8 cellular contexts compared by ENCODE assay signal in the genomic region with DNA sequence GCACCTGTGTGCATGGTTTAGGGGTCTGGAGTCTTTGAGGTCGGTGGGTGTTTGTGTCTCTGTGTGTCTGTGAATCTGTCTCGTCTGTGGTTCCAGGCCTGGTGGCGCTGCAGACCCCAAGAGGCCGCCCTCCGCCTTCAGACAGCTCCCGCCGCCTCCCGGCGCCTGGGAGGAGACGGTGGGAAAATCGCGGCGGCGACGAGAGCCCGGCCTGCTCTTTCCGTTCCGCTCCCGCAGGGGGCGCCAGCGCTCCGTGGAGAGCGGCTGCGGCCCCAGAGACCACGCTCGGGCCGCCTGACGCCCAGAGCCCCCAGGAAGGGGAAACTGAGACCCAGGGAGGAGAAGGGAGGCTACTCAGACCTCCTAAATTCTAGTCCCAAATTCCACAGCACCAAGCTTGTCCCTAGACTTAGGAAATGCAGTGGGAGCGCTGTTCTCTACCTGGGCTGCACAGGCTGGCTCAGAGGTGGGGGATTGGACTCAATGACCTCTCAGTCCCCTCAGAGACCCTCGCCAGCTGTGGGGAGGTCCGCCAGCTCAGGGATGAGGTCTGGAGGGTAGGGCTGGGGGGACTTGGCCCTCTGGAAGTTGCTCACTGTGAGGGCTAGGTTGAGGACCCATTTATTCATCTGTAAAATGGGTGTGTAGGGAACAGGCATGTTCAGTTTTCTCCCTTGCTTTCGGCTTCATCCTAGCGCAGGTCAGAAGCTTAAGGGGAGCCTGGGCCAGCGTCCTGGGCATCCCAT. TPM values are rescaled to one million over a fixed set of nuclear protein-coding genes. Genes with fewer than 3 reads are reported as not detected.
DNase-seq lines count a peak whose midpoint lies in the region; ATAC-seq and TF ChIP-seq lines count a peak whose summit lies in the region.

No MANE protein-coding gene starts in this region.

- intact Hi-C loops in activated CD4-positive, alpha-beta memory T cell treated with anti-CD3 and anti-CD28 coated beads for 36 hours (cut with micrococcal nuclease), result loop anchor here (2.0 kb wide), 1 partner anchor 656 kb away; no protein-coding TSS in a partner anchor
- intact Hi-C loops in vagina (cut with DNase I), result loop anchor here (10.0 kb wide), 2 partner anchors 430 to 660 kb away; no protein-coding TSS in a partner anchor

- TF ChIP-seq CTCF in fibroblast of lung (conservative IDR thresholded peaks at IDR 0.05 in 1 of 2, IDR thresholded peaks at IDR 0.05 in 1 of 2; ENCODE audit: low read depth in 1 of 2, low read length in 2 of 2) (peak; percentile 71 to 88), neural crest cell (conservative IDR thresholded peaks at IDR 0.05) (peak; percentile 98), vagina (IDR thresholded peaks at IDR 0.05) (peak; percentile 37 to 58 (median 52))

- H3K9me3 ChIP-seq in fibroblast of lung (ENCODE audit: control insufficient read depth, insufficient read depth, low read depth, low read length), result no peaks in the 10 kb centered on the region
- no peaks in the 10 kb centered on the region for H3K9me3 ChIP-seq in vagina

- H3K9me3 Mint-ChIP-seq in activated CD4-positive, alpha-beta memory T cell treated with anti-CD3 and anti-CD28 coated beads for 36 hours, result no peaks in the 10 kb centered on the region
- H3K9me3 Mint-ChIP-seq in neural crest cell, result no peaks in the 10 kb centered on the region

- no peaks in the 10 kb centered on the region for H4K20me1 ChIP-seq in fibroblast of lung (ENCODE audit: control insufficient read depth, extremely low read depth, insufficient read depth, low read length)

- peaks cover 38% of the 10 kb centered on the region for H3K27me3 Mint-ChIP-seq in activated CD4-positive, alpha-beta memory T cell treated with anti-CD3 and anti-CD28 coated beads for 36 hours
- peaks cover 22% of the 10 kb centered on the region for H3K27me3 Mint-ChIP-seq in neural crest cell (ENCODE audit: low read depth)

- CTCF ChIA-PET in activated CD4-positive, alpha-beta memory T cell treated with anti-CD3 and anti-CD28 coated beads for 36 hours (lab: Charles Lee), result interaction anchor here (0.5 to 5.3 kb wide), 19 partner anchors 9 to 792 kb away, joined by 3 to 39 read pairs (median 4); partner anchors contain the start of genes RPRD1B and TTI1

- no peak overlapping the region for H3K27ac Mint-ChIP-seq in activated CD4-positive, alpha-beta memory T cell treated with anti-CD3 and anti-CD28 coated beads for 36 hours
- no peak overlapping the region for H3K27ac Mint-ChIP-seq in neural crest cell (ENCODE audit: unreplicated experiment)

- H3K27ac ChIP-seq in fibroblast of lung (ENCODE audit: insufficient read depth, low read length) (no peak overlapping the region), vagina (no peak overlapping the region)

- no peaks in the 10 kb centered on the region for H3K4me1 ChIP-seq in fibroblast of lung (ENCODE audit: control insufficient read depth, extremely low read depth, insufficient read depth, low read length)
- peaks cover 4% of the 10 kb centered on the region for H3K4me1 ChIP-seq in vagina

- POLR2A ChIA-PET in activated CD4-positive, alpha-beta memory T cell treated with anti-CD3 and anti-CD28 coated beads for 36 hours (lab: Charles Lee), result interaction anchor here (0.6 kb wide), 1 partner anchor 792 kb away, joined by 3 read pairs; no protein-coding TSS in a partner anchor

- ATAC-seq in activated CD4-positive, CD25-positive, alpha-beta regulatory T cell treated with anti-CD3 and anti-CD28 coated beads, Interleukin-2, amount 50 U/mL, for 24 hours, result no peak
- no peak for ATAC-seq in GM21360 (IDR thresholded peaks at IDR 0.05; ENCODE audit: unreplicated experiment)

- no peak overlapping the region for H3K4me3 Mint-ChIP-seq in activated CD4-positive, alpha-beta memory T cell treated with anti-CD3 and anti-CD28 coated beads for 36 hours
- no peak overlapping the region for H3K4me3 Mint-ChIP-seq in neural crest cell

- H3K36me3 ChIP-seq in fibroblast of lung (ENCODE audit: control insufficient read depth, insufficient read depth, low read length), result no peaks in the 10 kb centered on the region
- no peaks in the 10 kb centered on the region for H3K36me3 ChIP-seq in vagina

- DNase-seq in activated CD4-positive, CD25-positive, alpha-beta regulatory T cell (lab: John Stamatoyannopoulos, UW), result peak in 3 of 4 experiments; percentile 4 to 10 (median 4)
- DNase-seq in NCI-H2171 (lab: John Stamatoyannopoulos, UW), result peak; percentile 71
- DNase-seq in activated CD4-positive, alpha-beta memory T cell treated with anti-CD3 and anti-CD28 coated beads for 36 hours, result peak; percentile 58
- peak in 1 of 2 donors; percentile 9 for DNase-seq in fibroblast of lung (ENCODE audit: low read depth in 2 of 2)
- peak; percentile 83 for DNase-seq in neural crest cell (ENCODE audit: low read depth, low spot score)
- peak; percentile 52 to 72 for DNase-seq in vagina (ENCODE audit: extremely low spot score in 2 of 2)

- H3K4me1 Mint-ChIP-seq in activated CD4-positive, alpha-beta memory T cell treated with anti-CD3 and anti-CD28 coated beads for 36 hours (ENCODE audit: low read depth), result peaks cover 2% of the 10 kb centered on the region
- H3K4me1 Mint-ChIP-seq in neural crest cell, result peaks cover 31% of the 10 kb centered on the region

- no peak for TF ChIP-seq POLR2A in vagina (IDR thresholded peaks at IDR 0.05)

- peak overlapping the region; percentile 13 for H3K4me2 ChIP-seq in fibroblast of lung (ENCODE audit: extremely low read depth, insufficient read depth, low read length)

- H3K9ac ChIP-seq in fibroblast of lung (ENCODE audit: insufficient read depth, low read length), result no peak overlapping the region

- H3K4me3 ChIP-seq in fibroblast of lung (replicated peaks in 1 of 4; ENCODE audit: control extremely low read depth in 1 of 4, insufficient read depth in 1 of 4, low read depth in 3 of 4, low read length in 4 of 4) (no peak overlapping the region), vagina (no peak overlapping the region)

- no peaks in the 10 kb centered on the region for H3K79me2 ChIP-seq in fibroblast of lung (ENCODE audit: control insufficient read depth, insufficient read depth, low read length)

- H2AFZ ChIP-seq in fibroblast of lung (ENCODE audit: low read length), result no peak overlapping the region

- H3K36me3 Mint-ChIP-seq in activated CD4-positive, alpha-beta memory T cell treated with anti-CD3 and anti-CD28 coated beads for 36 hours, result no peaks in the 10 kb centered on the region
- H3K36me3 Mint-ChIP-seq in neural crest cell (ENCODE audit: low read depth), result no peaks in the 10 kb centered on the region

- H3K27me3 ChIP-seq in fibroblast of lung (ENCODE audit: control insufficient read depth, insufficient read depth, low read length) (peaks cover 28% of the 10 kb centered on the region), vagina (no peaks in the 10 kb centered on the region)

RNA-seq across cellular contexts. Expression of gene BLCAP, which starts 36.9 kb away (rescaled TPM):
- total RNA-seq in activated CD4-positive, alpha-beta memory T cell treated with anti-CD3 and anti-CD28 coated beads for 36 hours, result 10 to 100 TPM; 16.0 to 16.4 TPM
- total RNA-seq in fibroblast of lung (19.3 and 31.0 TPM in 2 replicates), neural crest cell (43.2 and 44.2 TPM in 2 replicates), vagina (81.3 TPM)
- 76.7 and 83.1 TPM in 2 replicates for polyA plus RNA-seq in fibroblast of lung
- polyA plus RNA-seq in fibroblast of lung (2012), result 42.8 and 45.3 TPM in 2 replicates
- polyA minus RNA-seq in fibroblast of lung (ENCODE audit: low replicate concordance), result 79.0 and 91.3 TPM in 2 replicates

RNA-seq across cellular contexts. Expression of gene NNAT, which starts 43.5 kb away (rescaled TPM):
- total RNA-seq in activated CD4-positive, alpha-beta memory T cell treated with anti-CD3 and anti-CD28 coated beads for 36 hours, result under 1 TPM in 1 of 2 experiments, not detected in 1; 0.48 TPM
- total RNA-seq in fibroblast of lung, result 0.26 and 0.83 TPM in 2 replicates
- polyA plus RNA-seq in fibroblast of lung, result 0.74 and 2.4 TPM in 2 replicates
- 0.66 and 3.9 TPM in 2 replicates for polyA plus RNA-seq in fibroblast of lung (2012)
- 0.33 TPM in 1 of 2 replicates, not detected in the other for polyA minus RNA-seq in fibroblast of lung (ENCODE audit: low replicate concordance)
- 113 and 119 TPM in 2 replicates for total RNA-seq in neural crest cell
- 8.3 TPM for total RNA-seq in vagina

Comparison
In these comparisons a context has a peak if more than half of its experiments do, and no peak if none do; other contexts are left out.
1. RNA of gene NNAT, which starts 43.5 kb away (total RNA-seq): 113 to 119 TPM in neural crest cell; 8.3 TPM in vagina (single experiment), 0.26 to 0.83 TPM in fibroblast of lung and 0.48 TPM in activated CD4-positive, alpha-beta memory T cell treated with anti-CD3 and anti-CD28 coated beads for 36 hours; every median in the first group is over 10 times any median in the second.
2. Peak in every context shown above with its lines, with median percentiles within 50 percentile points of each other: CTCF ChIP-seq.